8 cellular contexts compared by ENCODE assay signal in genomic region chr17:42999003-42999525, GRCh38. TPM values are rescaled to one million over a fixed set of nuclear protein-coding genes. Genes with fewer than 3 reads are reported as not detected.
DNase-seq lines count a peak whose midpoint lies in the region; ATAC-seq and TF ChIP-seq lines count a peak whose summit lies in the region.

No MANE protein-coding gene starts in this region.

- no peak for TF ChIP-seq POLR2A in adrenal gland (IDR thresholded peaks at IDR 0.05)

- POLR2A ChIA-PET in SK-N-SH (lab: Yijun Ruan, JAX), result interaction anchor here (0.6 to 2.8 kb wide), 10 partner anchors 13 to 445 kb away, joined by 3 to 20 read pairs (median 6); partner anchors contain the start of genes AOC2, BRCA1, PSME3 and RND2

- H3K4me2 ChIP-seq in SK-N-SH, result peak overlapping the region; percentile 78

- no peak for TF ChIP-seq RAD21 in SK-N-SH (IDR thresholded peaks at IDR 0.05; ENCODE audit: low read length)

- ATAC-seq in SK-N-SH treated with all-trans-retinoic acid at 6 μM for 48 hours (no peak), HG03108 (IDR thresholded peaks at IDR 0.05; ENCODE audit: unreplicated experiment) (no peak)

- no peaks in the 10 kb centered on the region for H3K9me3 ChIP-seq in SK-N-SH
- no peaks in the 10 kb centered on the region for H3K9me3 ChIP-seq in adrenal gland (replicated peaks in 1 of 3)

- WGBS in SK-N-SH (ENCODE audit: low lambda C conversion rate), result under 1% methylated on average over 10 of the region's 10 CpGs
- 7 to 13% (median 9%) methylated on average over 10 of the region's 10 CpGs for WGBS in adrenal gland, 4 donors

- no peak overlapping the region for H2AFZ ChIP-seq in SK-N-SH (ENCODE audit: low read depth)

- H3K4me1 ChIP-seq in SK-N-SH (ENCODE audit: control insufficient read depth in 1 of 2, insufficient read depth in 2 of 2, low read depth in 1 of 2, low read length in 1 of 2), result peaks cover 6 to 11% of the 10 kb centered on the region in 2 experiments; a peak in 2 of 4 replicates
- peaks cover 12 to 26% of the 10 kb centered on the region in 2 donors for H3K4me1 ChIP-seq in adrenal gland (replicated peaks in 1 of 2)

- H3K36me3 ChIP-seq in SK-N-SH (replicated peaks in 1 of 2; ENCODE audit: control insufficient read depth in 1 of 2, insufficient read depth in 2 of 2, low read length in 1 of 2), result peaks cover 34 to 40% of the 10 kb centered on the region in 2 experiments
- H3K36me3 ChIP-seq in adrenal gland (replicated peaks in 1 of 2), result peaks cover 0 to 40% of the 10 kb centered on the region in 2 donors

- TF ChIP-seq EP300 in SK-N-SH (IDR thresholded peaks at IDR 0.05; ENCODE audit: borderline replicate concordance in 1 of 2, low read depth in 1 of 2, low read length in 1 of 2), result no peak

- peak overlapping the region; percentile 87 to 90 for H3K27ac ChIP-seq in SK-N-SH (ENCODE audit: low read depth in 2 of 2, low read length in 1 of 2)
- peak overlapping the region; percentile 51 to 97 (median 93) for H3K27ac ChIP-seq in adrenal gland
- H3K27ac ChIP-seq in layer of hippocampus (ENCODE audit: low read depth, low read length), result peak overlapping the region; percentile 78
- peak overlapping the region; percentile 66 for H3K27ac ChIP-seq in temporal lobe (ENCODE audit: low read depth, low read length)

- DNase-seq in SK-N-SH, result no peak
- DNase-seq in adrenal gland, result no peak
- DNase-seq in NCI-H446 (lab: John Stamatoyannopoulos, UW), result no peak
- DNase-seq in NCI-H187 treated with DMSO at 0.1 percent for 48 hours (lab: John Stamatoyannopoulos, UW), result no peak

- peak overlapping the region; percentile 100 for H3K9ac ChIP-seq in SK-N-SH

- peaks cover 41% of the 10 kb centered on the region for H4K20me1 ChIP-seq in SK-N-SH (ENCODE audit: insufficient read depth)

- CTCF ChIA-PET in SK-N-SH (lab: Yijun Ruan, JAX), result interaction anchor here (0.6 to 4.4 kb wide), 10 partner anchors 12 to 421 kb away, joined by 3 to 27 read pairs (median 8); partner anchors contain the start of genes AOC2, BECN1, RND2 and VAT1

- H3K79me2 ChIP-seq in SK-N-SH (ENCODE audit: insufficient read depth), result peaks cover 41% of the 10 kb centered on the region

- H3K9me2 ChIP-seq in SK-N-SH, result no peaks in the 10 kb centered on the region

- no peaks in the 10 kb centered on the region for H3K27me3 ChIP-seq in SK-N-SH (ENCODE audit: insufficient read depth)
- H3K27me3 ChIP-seq in adrenal gland, result no peaks in the 10 kb centered on the region
- H3K27me3 ChIP-seq in layer of hippocampus (ENCODE audit: control insufficient read depth, insufficient read depth, low read length), result no peaks in the 10 kb centered on the region

- TF ChIP-seq CTCF in SK-N-SH (IDR thresholded peaks at IDR 0.05), result no peak
- no peak for TF ChIP-seq CTCF in adrenal gland (IDR thresholded peaks at IDR 0.05)

- intact Hi-C loops in adrenal gland (cut with DNase I), result loop anchor here in 1 of 2 donors (10.0 kb wide), 1 partner anchor 154 kb away; the partner anchor contains the start of gene AOC2

- H3K4me3 ChIP-seq in SK-N-SH (ENCODE audit: low read depth in 2 of 2, low read length in 1 of 2), result peak overlapping the region; percentile 85 to 87
- peak overlapping the region; percentile 34 to 87 (median 70) for H3K4me3 ChIP-seq in adrenal gland

- H3F3A ChIP-seq in SK-N-SH (replicated peaks; ENCODE audit: insufficient read depth), result peaks cover 66% of the 10 kb centered on the region

TF ChIP-seq in SK-N-SH, 30 proteins besides CTCF, POLR2A, EP300 and RAD21:
- no peak for TF ChIP-seq TCF12 (IDR thresholded peaks at IDR 0.05)
- no peak for TF ChIP-seq GATA2 (CRISPR knock-in tag; IDR thresholded peaks at IDR 0.05)
- no peak for TF ChIP-seq MXI1 (IDR thresholded peaks at IDR 0.05; ENCODE audit: low read depth, low read length)
- no peak for TF ChIP-seq POLR2AphosphoS5 (IDR thresholded peaks at IDR 0.05; ENCODE audit: low read depth, low read length)
- TF ChIP-seq USF2 (IDR thresholded peaks at IDR 0.05; ENCODE audit: borderline replicate concordance, low read depth, low read length), result no peak
- TF ChIP-seq NRF1 (IDR thresholded peaks at IDR 0.05; ENCODE audit: low read depth, low read length), result no peak
- TF ChIP-seq RFX5 (IDR thresholded peaks at IDR 0.05; ENCODE audit: low read length), result no peak
- TF ChIP-seq EZH2phosphoT487 (IDR thresholded peaks at IDR 0.05; ENCODE audit: borderline replicate concordance, low read depth), result no peak
TF ChIP-seq in SK-N-SH: peak in this region for 0.

TF ChIP-seq in SK-N-SH treated with all-trans-retinoic acid at 6 μM for 48 hours, 23 proteins besides CTCF, POLR2A, EP300 and RAD21 (continues in another document):
- TF ChIP-seq ZFP3 (CRISPR knock-in tag; IDR thresholded peaks at IDR 0.05), result no peak
- no peak for TF ChIP-seq CSDC2 (CRISPR knock-in tag; IDR thresholded peaks at IDR 0.05)
- no peak for TF ChIP-seq PPARA (CRISPR knock-in tag; IDR thresholded peaks at IDR 0.05; ENCODE audit: borderline replicate concordance)
- TF ChIP-seq POU6F1 (CRISPR knock-in tag; IDR thresholded peaks at IDR 0.05; ENCODE audit: borderline replicate concordance, low read depth), result no peak
- TF ChIP-seq CSRNP3 (CRISPR knock-in tag; IDR thresholded peaks at IDR 0.05), result no peak
- no peak for TF ChIP-seq OSR1 (CRISPR knock-in tag; IDR thresholded peaks at IDR 0.05)
- TF ChIP-seq ZC3H10 (CRISPR knock-in tag; IDR thresholded peaks at IDR 0.05), result no peak
- no peak for TF ChIP-seq ISL1 (CRISPR knock-in tag; IDR thresholded peaks at IDR 0.05)

RNA-seq across cellular contexts. Expression of gene RPL27, which starts 0.8 kb away (rescaled TPM):
- polyA plus RNA-seq in SK-N-SH (2012; rRNA removed) (4,890 and 6,383 TPM in 2 replicates), adrenal gland (1,000 to 10,000 TPM; 1,877 to 2,291 (median 1,931) TPM)
- polyA plus RNA-seq in SK-N-SH (2012; cell fraction: cytosol; rRNA removed), result 5,586 and 7,027 TPM in 2 replicates
- 1,500 and 1,605 TPM in 2 replicates for polyA plus RNA-seq in SK-N-SH (2012; cell fraction: nucleus; rRNA removed)
- total RNA-seq in adrenal gland (1,000 to 10,000 TPM in 2 of 8 donors, 100 to 1,000 TPM in 6; 356 to 1,313 (median 903) TPM), temporal lobe (1,145 TPM)

RNA-seq across cellular contexts. Expression of gene IFI35, which starts 7.5 kb away (rescaled TPM):
- polyA plus RNA-seq in SK-N-SH (2012; rRNA removed) (15.7 and 17.6 TPM in 2 replicates), adrenal gland (10 to 100 TPM; 44.1 to 91.4 (median 68.1) TPM)
- 9.8 and 12.8 TPM in 2 replicates for polyA plus RNA-seq in SK-N-SH (2012; cell fraction: cytosol; rRNA removed)
- polyA plus RNA-seq in SK-N-SH (2012; cell fraction: nucleus; rRNA removed), result 17.8 and 19.4 TPM in 2 replicates
- total RNA-seq in adrenal gland (10 to 100 TPM; 47.7 to 72.9 (median 64.8) TPM), temporal lobe (1.2 TPM)

RNA-seq across cellular contexts. Expression of gene RUNDC1, which starts 18.7 kb away (rescaled TPM):
- polyA plus RNA-seq in SK-N-SH (2012; rRNA removed) (9.0 and 9.5 TPM in 2 replicates), adrenal gland (10 to 100 TPM in 2 of 3 donors, 1 to 10 TPM in 1; 7.6 to 20.6 (median 10.3) TPM)
- polyA plus RNA-seq in SK-N-SH (2012; cell fraction: cytosol; rRNA removed), result 6.1 and 7.4 TPM in 2 replicates
- 10.4 and 11.6 TPM in 2 replicates for polyA plus RNA-seq in SK-N-SH (2012; cell fraction: nucleus; rRNA removed)
- total RNA-seq in adrenal gland (10 to 100 TPM; 15.0 to 29.7 (median 18.2) TPM), temporal lobe (9.3 TPM)

RNA-seq across cellular contexts. Expression of gene PTGES3L, which starts 19.2 kb away (rescaled TPM):
- polyA plus RNA-seq in SK-N-SH (2012; rRNA removed) (1.4 and 1.7 TPM in 2 replicates), adrenal gland (under 1 TPM; 0.61 to 0.72 (median 0.62) TPM)
- 1.7 TPM in 2 replicates for polyA plus RNA-seq in SK-N-SH (2012; cell fraction: cytosol; rRNA removed)
- 1.9 and 2.6 TPM in 2 replicates for polyA plus RNA-seq in SK-N-SH (2012; cell fraction: nucleus; rRNA removed)
- total RNA-seq in adrenal gland (under 1 TPM in 2 of 8 donors, not detected in 6; 0.18 to 0.28 TPM), temporal lobe (1.5 TPM)

RNA-seq across cellular contexts. Expression of gene VAT1, which starts 23.1 kb away (rescaled TPM):
- 157 and 170 TPM in 2 replicates for polyA plus RNA-seq in SK-N-SH (2012; rRNA removed)
- polyA plus RNA-seq in SK-N-SH (2012; cell fraction: cytosol; rRNA removed), result 89.3 and 131 TPM in 2 replicates
- polyA plus RNA-seq in SK-N-SH (2012; cell fraction: nucleus; rRNA removed), result 83.7 and 107 TPM in 2 replicates
- total RNA-seq in adrenal gland, result 100 to 1,000 TPM; 418 to 744 (median 465) TPM
- polyA plus RNA-seq in adrenal gland, result 100 to 1,000 TPM; 177 to 311 (median 269) TPM
- total RNA-seq in temporal lobe, result 51.1 TPM

Comparison
In these comparisons a context has a peak if more than half of its experiments do, and no peak if none do; other contexts are left out.
1. RNA of gene IFI35, which starts 7.5 kb away (total RNA-seq): 47.7 to 72.9 TPM in adrenal gland; 1.2 TPM in temporal lobe (single experiment); every median in the first group is over 10 times any median in the second.
2. Peak in every context shown above with its lines, with median percentiles within 50 percentile points of each other: H3K27ac ChIP-seq.